11 cellular contexts compared by ENCODE assay signal in the genomic region with DNA sequence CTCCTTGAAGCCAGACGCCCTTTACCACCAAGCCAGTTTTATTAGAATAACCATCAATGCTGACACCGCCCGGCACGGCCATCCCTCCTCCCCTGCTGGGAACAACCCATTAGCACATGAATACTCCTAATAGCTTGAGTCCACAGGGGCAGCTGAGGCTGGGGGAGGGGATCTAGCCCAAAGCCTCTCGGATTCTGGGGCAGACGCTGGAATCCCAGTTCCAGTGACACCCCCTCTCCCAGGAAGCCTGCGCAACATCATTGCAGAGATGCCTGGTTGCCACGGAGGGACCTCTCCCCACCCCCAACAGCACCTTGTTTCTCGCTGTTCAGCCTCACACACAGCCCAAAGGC. TPM values are rescaled to one million over a fixed set of nuclear protein-coding genes. Genes with fewer than 3 reads are reported as not detected.
DNase-seq lines count a peak whose midpoint lies in the region; ATAC-seq, FAIRE-seq and TF ChIP-seq lines count a peak whose summit lies in the region.
"Had no signal": no experiment of that assay in that cellular context is flagged by ENCODE, and none has a peak within 500 bp of the region (broad histone marks: within the 10 kb centered on the region; RNA-seq: fewer than 3 reads in every experiment).

No MANE protein-coding gene starts in this region.

- ATAC-seq in GM19324 (IDR thresholded peaks at IDR 0.05; ENCODE audit: low FRiP score, unreplicated experiment): no peak

- no peaks in the 10 kb centered on the region for H3K79me2 ChIP-seq in keratinocyte (ENCODE audit: control insufficient read depth, insufficient read depth, low read length)

- in situ Hi-C loops in HAP-1 (cut with MboI; ENCODE audit: low sequenced_read_pairs): no loop called here

- H4K20me1 ChIP-seq in BLaER1 (peaks cover 58% of the 10 kb centered on the region), keratinocyte (ENCODE audit: control insufficient read depth, extremely low read depth, insufficient read depth, low read length) (no peaks in the 10 kb centered on the region)

- peaks cover 28% of the 10 kb centered on the region; the same call in 1 of the 2 replicates for H3K4me1 ChIP-seq in BLaER1
- H3K4me1 ChIP-seq in HAP-1: peaks cover 33% of the 10 kb centered on the region
- H3K4me1 ChIP-seq in keratinocyte (ENCODE audit: control insufficient read depth, extremely low read depth, insufficient read depth, low read length): peaks cover 4% of the 10 kb centered on the region

- H3K27ac ChIP-seq in BLaER1: no peak overlapping the region
- H3K27ac ChIP-seq in angular gyrus (ENCODE audit: low read depth, low read length): peak overlapping the region; percentile 11
- no peak overlapping the region for H3K27ac ChIP-seq in keratinocyte (ENCODE audit: control insufficient read depth, insufficient read depth, low read length)

- H3K36me3 ChIP-seq in BLaER1 (no peaks in the 10 kb centered on the region), HAP-1 (replicated peaks) (no peaks in the 10 kb centered on the region), keratinocyte (ENCODE audit: control insufficient read depth in 2 of 2, extremely low read depth in 1 of 2, insufficient read depth in 2 of 2, low read length in 2 of 2) (no peaks in the 10 kb centered on the region)
- H3K36me3 ChIP-seq: sigmoid colon had no signal

- no peaks in the 10 kb centered on the region for H3K9me3 ChIP-seq in BLaER1
- H3K9me3 ChIP-seq in HAP-1: no peaks in the 10 kb centered on the region
- no peaks in the 10 kb centered on the region for H3K9me3 ChIP-seq in keratinocyte (ENCODE audit: control insufficient read depth, low read depth, low read length)
- H3K9me3 ChIP-seq: body of pancreas, sigmoid colon had no signal

- H3K9me1 ChIP-seq in keratinocyte (ENCODE audit: control insufficient read depth, extremely low read depth, insufficient read depth, low read length): no peaks in the 10 kb centered on the region

- peak overlapping the region; percentile 96 for H3K4me2 ChIP-seq in BLaER1
- H3K4me2 ChIP-seq in keratinocyte (ENCODE audit: control insufficient read depth, extremely low read depth, insufficient read depth, low read depth, low read length): peak overlapping the region; percentile 88

- DNase-seq in HAP-1 (ENCODE audit: low spot score in 2 of 2) (peak; percentile 94), keratinocyte (ENCODE audit: low read depth, low spot score) (no peak), LoVo (ENCODE audit: low spot score) (no peak), RKO (ENCODE audit: low spot score) (no peak), NCI-H2196 (lab: John Stamatoyannopoulos, UW; ENCODE audit: unreplicated experiment) (no peak)

- H3K9ac ChIP-seq in BLaER1 (no peak overlapping the region), keratinocyte (ENCODE audit: control insufficient read depth, extremely low read depth, insufficient read depth, low read length) (no peak overlapping the region)

- no peak for FAIRE-seq in keratinocyte (lab: Jason Lieb, UNC)
- FAIRE-seq: D721Med had no signal

- dilution Hi-C loops in keratinocyte (cut with MboI; ENCODE audit: extremely low pct_ligation_motif_present, low sequenced_read_pairs): no loop called here

- H3K4me3 ChIP-seq in BLaER1: no peak overlapping the region
- H3K4me3 ChIP-seq in HAP-1: peak overlapping the region; percentile 36
- no peak overlapping the region for H3K4me3 ChIP-seq in keratinocyte (ENCODE audit: control insufficient read depth in 2 of 3, extremely low read depth in 1 of 3, insufficient read depth in 2 of 3, low read depth in 1 of 3, low read length in 3 of 3)

- no peak for TF ChIP-seq CTCF in keratinocyte (optimal IDR thresholded peaks at IDR 0.05 in 1 of 3, IDR thresholded peaks at IDR 0.05 in 1 of 3, conservative IDR thresholded peaks at IDR 0.05 in 1 of 3; ENCODE audit: extremely low read depth in 1 of 3, insufficient read depth in 2 of 3, low read length in 3 of 3)

- H2AFZ ChIP-seq in keratinocyte (ENCODE audit: control insufficient read depth, low read length): no peak overlapping the region

- H3K27me3 ChIP-seq in BLaER1 (peaks cover 80% of the 10 kb centered on the region), HAP-1 (ENCODE audit: low read depth) (peaks cover 3% of the 10 kb centered on the region; the same call in 1 of the 2 replicates), keratinocyte (ENCODE audit: control insufficient read depth, extremely low read depth, insufficient read depth, low read length) (peaks cover 57% of the 10 kb centered on the region)

RNA-seq across cellular contexts. Expression of a gene that starts 1.2 kb away (rescaled TPM):
- polyA plus RNA-seq in keratinocyte: 0.06 TPM in 1 of 3 replicates, not detected in the others
- polyA plus RNA-seq in keratinocyte (2011; ENCODE audit: low read depth): not detected
- 0.13 TPM in 1 of 2 replicates, not detected in the other for polyA plus RNA-seq in keratinocyte (2011; cell fraction: cytosol; rRNA removed)
- polyA plus RNA-seq in keratinocyte (2011; cell fraction: nucleus; rRNA removed): 0.31 TPM in 1 of 2 replicates, not detected in the other
- 0.07 TPM in 1 of 2 replicates, not detected in the other for polyA plus RNA-seq in keratinocyte (2012; ENCODE audit: low replicate concordance)
- polyA minus RNA-seq in keratinocyte: not detected in 3 replicates
- polyA minus RNA-seq in keratinocyte (2011; cell fraction: cytosol; rRNA and poly(A)+ RNA removed): not detected
- polyA minus RNA-seq in keratinocyte (2011; cell fraction: nucleus; rRNA and poly(A)+ RNA removed): not detected in 2 replicates

Comparison
In these comparisons a context has a peak if more than half of its experiments do, and no peak if none do; other contexts are left out.
1. DNase-seq: peak in HAP-1 (2 of 2); none in keratinocyte (single experiment), LoVo (single experiment), RKO (single experiment) and NCI-H2196 (single experiment).